ENCODE assay signal across 7 cellular contexts in the genomic region with DNA sequence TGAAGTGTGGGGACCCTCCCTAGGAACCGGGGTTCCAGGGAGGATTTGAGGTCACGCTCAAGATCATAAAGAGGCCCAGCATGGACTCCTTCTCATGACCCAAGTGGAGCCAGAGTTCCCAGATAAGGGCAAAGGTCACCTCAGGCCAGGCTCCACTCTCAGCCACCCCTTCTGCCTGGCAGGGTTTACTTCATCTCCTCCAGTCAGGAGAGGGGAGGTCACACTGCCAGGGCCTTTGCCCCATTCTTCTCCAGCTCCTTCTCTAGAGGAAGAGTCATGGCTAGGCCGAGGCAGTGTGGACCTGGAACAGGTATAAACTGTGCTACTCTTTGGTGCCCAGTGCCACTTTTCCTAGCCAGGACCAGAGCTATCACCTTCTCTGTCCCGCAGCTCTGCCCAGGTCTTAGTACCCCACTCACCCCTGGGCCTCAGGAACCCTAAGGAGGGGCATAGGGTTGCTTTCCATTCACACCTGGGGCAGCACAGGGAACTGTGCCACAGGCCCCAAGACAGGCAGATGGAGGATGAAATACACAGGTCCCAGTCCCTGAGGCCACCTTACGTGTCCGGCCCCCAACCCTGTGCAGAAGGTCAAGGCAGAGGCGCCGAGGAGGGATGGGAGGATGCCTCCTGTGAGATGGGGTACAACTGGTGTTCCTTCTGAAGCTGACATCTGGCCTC. TPM values are rescaled to one million over a fixed set of nuclear protein-coding genes. Genes with fewer than 3 reads are reported as not detected.
DNase-seq lines count a peak whose midpoint lies in the region; ATAC-seq and TF ChIP-seq lines count a peak whose summit lies in the region.

No MANE protein-coding gene starts in this region.

- POLR2A ChIA-PET in activated CD8-positive, alpha-beta T cell treated with anti-CD3 and anti-CD28 coated beads for 36 hours (lab: Charles Lee), result interaction anchor here (0.7 to 2.0 kb wide), 4 partner anchors 9 to 52 kb away, joined by 4 to 5 read pairs (median 4); a partner anchor contains a TSS

- peaks cover 15% of the 10 kb centered on the region for H3K27me3 ChIP-seq in iPS-18a (ENCODE audit: control insufficient read depth, insufficient read depth, low read length)

- no peak for DNase-seq in activated CD8-positive, alpha-beta T cell treated with anti-CD3 and anti-CD28 coated beads for 36 hours
- DNase-seq in stimulated activated naive CD8-positive, alpha-beta T cell treated with anti-CD3 and anti-CD28 coated beads, Interleukin-15, amount 100 ng/mL, for 72 hours, result peak in 1 of 2 donors; percentile 30
- DNase-seq in COLO829 (ENCODE audit: low spot score) (no peak), NCI-H524 (lab: John Stamatoyannopoulos, UW) (no peak), NCI-H187 treated with DMSO at 0.1 percent for 48 hours (lab: John Stamatoyannopoulos, UW) (no peak)

- CTCF ChIA-PET in activated CD8-positive, alpha-beta T cell treated with anti-CD3 and anti-CD28 coated beads for 36 hours (lab: Charles Lee), result interaction anchor here (0.9 to 1.8 kb wide), 2 partner anchors 29 to 225 kb away, joined by 3 to 5 read pairs; no protein-coding TSS in a partner anchor

- no peaks in the 10 kb centered on the region for H3K36me3 ChIP-seq in iPS-18a (ENCODE audit: control insufficient read depth, low read depth, low read length)

- H3K9ac ChIP-seq in iPS-18a (ENCODE audit: low read length), result no peak overlapping the region

- no peaks in the 10 kb centered on the region for H3K9me3 ChIP-seq in iPS-18a (ENCODE audit: control insufficient read depth, low read depth, low read length)

- peaks cover 2% of the 10 kb centered on the region for H3K36me3 Mint-ChIP-seq in activated CD8-positive, alpha-beta T cell treated with anti-CD3 and anti-CD28 coated beads for 36 hours (ENCODE audit: low read depth)

- peak; percentile 15 for ATAC-seq in HG02571 (IDR thresholded peaks at IDR 0.05; ENCODE audit: unreplicated experiment)
- ATAC-seq in activated CD8-positive, alpha-beta T cell treated with anti-CD3 and anti-CD28 coated beads for 36 hours, result no peak
- no peak for ATAC-seq in stimulated activated naive CD8-positive, alpha-beta T cell treated with anti-CD3 and anti-CD28 coated beads, Interleukin-15, amount 100 ng/mL, for 72 hours

- TF ChIP-seq CTCF in activated CD8-positive, alpha-beta T cell treated with anti-CD3 and anti-CD28 coated beads for 36 hours (IDR thresholded peaks at IDR 0.05), result no peak

- no peaks in the 10 kb centered on the region for H3K27me3 Mint-ChIP-seq in activated CD8-positive, alpha-beta T cell treated with anti-CD3 and anti-CD28 coated beads for 36 hours
- no peaks in the 10 kb centered on the region for H3K27me3 Mint-ChIP-seq in stimulated activated naive CD8-positive, alpha-beta T cell treated with anti-CD3 and anti-CD28 coated beads, Interleukin-15, amount 100 ng/mL, for 72 hours

- H3K4me1 Mint-ChIP-seq in activated CD8-positive, alpha-beta T cell treated with anti-CD3 and anti-CD28 coated beads for 36 hours (ENCODE audit: low read depth), result peaks cover 37% of the 10 kb centered on the region
- peaks cover 47% of the 10 kb centered on the region for H3K4me1 Mint-ChIP-seq in stimulated activated naive CD8-positive, alpha-beta T cell treated with anti-CD3 and anti-CD28 coated beads, Interleukin-15, amount 100 ng/mL, for 72 hours

- no peak overlapping the region for H3K27ac ChIP-seq in iPS-18a (ENCODE audit: low read length)

- peak overlapping the region; percentile 63 for H3K4me3 ChIP-seq in iPS-18a (ENCODE audit: low read length)

- H3K27ac Mint-ChIP-seq in activated CD8-positive, alpha-beta T cell treated with anti-CD3 and anti-CD28 coated beads for 36 hours, result peak overlapping the region; percentile 64
- peak overlapping the region; percentile 88 to 93 for H3K27ac Mint-ChIP-seq in stimulated activated naive CD8-positive, alpha-beta T cell treated with anti-CD3 and anti-CD28 coated beads, Interleukin-15, amount 100 ng/mL, for 72 hours

- H3K9me3 Mint-ChIP-seq in activated CD8-positive, alpha-beta T cell treated with anti-CD3 and anti-CD28 coated beads for 36 hours, result no peaks in the 10 kb centered on the region
- H3K9me3 Mint-ChIP-seq in stimulated activated naive CD8-positive, alpha-beta T cell treated with anti-CD3 and anti-CD28 coated beads, Interleukin-15, amount 100 ng/mL, for 72 hours, result no peaks in the 10 kb centered on the region

- intact Hi-C loops in activated CD8-positive, alpha-beta T cell treated with anti-CD3 and anti-CD28 coated beads for 36 hours (cut with micrococcal nuclease), result no loop called here

- H3K4me1 ChIP-seq in iPS-18a (ENCODE audit: control insufficient read depth, low read depth, low read length), result peaks cover 7% of the 10 kb centered on the region

- peak overlapping the region; percentile 80 for H3K4me3 Mint-ChIP-seq in activated CD8-positive, alpha-beta T cell treated with anti-CD3 and anti-CD28 coated beads for 36 hours
- H3K4me3 Mint-ChIP-seq in stimulated activated naive CD8-positive, alpha-beta T cell treated with anti-CD3 and anti-CD28 coated beads, Interleukin-15, amount 100 ng/mL, for 72 hours, result peak overlapping the region; percentile 88 to 95

RNA-seq across cellular contexts. Expression of a gene that starts 0.9 kb away (rescaled TPM):
- 10 to 100 TPM; 14.5 to 17.5 TPM for total RNA-seq in activated CD8-positive, alpha-beta T cell treated with anti-CD3 and anti-CD28 coated beads for 36 hours

RNA-seq across cellular contexts. Expression of a gene that starts 27.8 kb away (rescaled TPM):
- 10 to 100 TPM; 70.6 to 71.0 TPM for total RNA-seq in activated CD8-positive, alpha-beta T cell treated with anti-CD3 and anti-CD28 coated beads for 36 hours

RNA-seq across cellular contexts. Expression of a gene that starts 43.5 kb away (rescaled TPM):
- not detected for total RNA-seq in activated CD8-positive, alpha-beta T cell treated with anti-CD3 and anti-CD28 coated beads for 36 hours

RNA-seq across cellular contexts. Expression of a gene that starts 52.1 kb away (rescaled TPM):
- total RNA-seq in activated CD8-positive, alpha-beta T cell treated with anti-CD3 and anti-CD28 coated beads for 36 hours, result 10 to 100 TPM; 48.0 to 48.6 TPM

RNA-seq across cellular contexts. Expression of a gene that starts 52.2 kb away (rescaled TPM):
- 10 to 100 TPM; 54.6 to 55.8 TPM for total RNA-seq in activated CD8-positive, alpha-beta T cell treated with anti-CD3 and anti-CD28 coated beads for 36 hours
